In the genomic region with DNA sequence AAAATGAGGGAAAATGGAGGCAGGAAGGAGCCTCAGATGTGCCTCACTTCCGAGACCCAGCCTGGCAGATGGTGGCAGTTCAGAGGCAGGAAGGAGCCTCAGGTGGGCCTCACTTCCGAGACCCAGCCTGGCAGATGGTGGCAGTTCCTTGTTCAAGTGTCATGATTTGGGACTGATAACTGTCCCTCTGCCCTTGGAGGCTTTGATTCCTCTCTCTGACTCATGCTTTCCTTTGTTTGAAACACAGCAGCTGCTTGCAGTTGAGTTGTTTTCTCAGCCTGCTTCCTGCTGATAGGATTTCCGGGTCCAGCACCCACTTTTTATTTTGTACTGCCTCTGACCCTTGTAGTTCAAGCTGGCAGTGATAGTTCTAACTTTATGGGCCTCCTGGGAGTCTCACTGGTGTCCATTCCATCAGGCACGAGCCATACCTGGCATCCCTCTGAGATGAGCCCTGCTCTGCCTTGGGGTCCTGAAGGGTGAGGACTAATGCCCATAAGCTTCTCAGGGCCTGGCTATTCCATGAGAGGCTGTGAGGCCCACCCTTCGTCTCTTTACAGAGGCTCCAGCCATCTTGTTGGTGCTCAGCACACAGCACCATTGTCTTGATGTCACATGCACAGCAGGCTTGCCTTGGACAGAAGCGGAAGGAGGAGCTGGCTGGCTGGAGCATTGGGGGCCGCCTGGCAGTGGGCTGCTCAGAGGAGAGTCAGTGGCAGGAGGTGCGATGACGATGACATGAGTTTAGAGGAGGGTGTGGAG, we compare ENCODE assay signal across 10 cellular contexts. TPM values are rescaled to one million over a fixed set of nuclear protein-coding genes. Genes with fewer than 3 reads are reported as not detected.
A peak's percentile ranks its signal among the peaks of the same experiment; 100 is the strongest.
DNase-seq lines count a peak whose midpoint lies in the region; ATAC-seq, FAIRE-seq and TF ChIP-seq lines count a peak whose summit lies in the region.
"Had no signal": no experiment of that assay in that cellular context is flagged by ENCODE, and none has a peak within 500 bp of the region (broad histone marks: within the 10 kb centered on the region; RNA-seq: fewer than 3 reads in every experiment).

No MANE protein-coding gene starts in this region.

- WGBS in tibial nerve, 2 donors = 47 to 62% methylated on average over 8 to 9 of the region's 9 CpGs

- no peak overlapping the region for H3K27ac ChIP-seq in keratinocyte (ENCODE audit: control insufficient read depth, insufficient read depth, low read length)
- peak overlapping the region in 3 of 4 donors; percentile 13 to 87 (median 72) for H3K27ac ChIP-seq in tibial nerve

- H4K20me1 ChIP-seq in keratinocyte (ENCODE audit: control insufficient read depth, extremely low read depth, insufficient read depth, low read length) = peaks cover 3% of the 10 kb centered on the region

- no peaks in the 10 kb centered on the region for H3K79me2 ChIP-seq in keratinocyte (ENCODE audit: control insufficient read depth, insufficient read depth, low read length)

- H3K4me3 ChIP-seq in keratinocyte (ENCODE audit: control insufficient read depth in 2 of 3, extremely low read depth in 1 of 3, insufficient read depth in 2 of 3, low read depth in 1 of 3, low read length in 3 of 3) (no peak overlapping the region), tibial nerve (no peak overlapping the region)

- H3K36me3 ChIP-seq in keratinocyte (ENCODE audit: control insufficient read depth in 2 of 2, extremely low read depth in 1 of 2, insufficient read depth in 2 of 2, low read length in 2 of 2) (no peaks in the 10 kb centered on the region), tibial nerve (no peaks in the 10 kb centered on the region)

- dilution Hi-C loops in keratinocyte (cut with MboI; ENCODE audit: extremely low pct_ligation_motif_present, low sequenced_read_pairs) = no loop called here

- H3K9me1 ChIP-seq in keratinocyte (ENCODE audit: control insufficient read depth, extremely low read depth, insufficient read depth, low read length) = no peaks in the 10 kb centered on the region

- ATAC-seq in WTC11 = no peak
- ATAC-seq: stimulated activated effector memory CD8-positive, alpha-beta T cell treated with anti-CD3 and anti-CD28 coated beads, Interleukin-12 subunit alpha, Interleukin-12 subunit beta, amount 100 ng/mL, for 72 hours had no signal

- H3K9me3 Mint-ChIP-seq in activated naive CD4-positive, alpha-beta T cell treated with anti-CD3 and anti-CD28 coated beads, Interleukin-2, amount 10 ng/mL, durations not matched to agents 7 days and 5 days = no peaks in the 10 kb centered on the region
- no peaks in the 10 kb centered on the region for H3K9me3 Mint-ChIP-seq in WTC11
- H3K9me3 Mint-ChIP-seq: stimulated activated effector memory CD8-positive, alpha-beta T cell treated with anti-CD3 and anti-CD28 coated beads, Interleukin-12 subunit alpha, Interleukin-12 subunit beta, amount 100 ng/mL, for 72 hours had no signal

- peaks cover 88% of the 10 kb centered on the region for H3K27me3 Mint-ChIP-seq in activated naive CD4-positive, alpha-beta T cell treated with anti-CD3 and anti-CD28 coated beads, Interleukin-2, amount 10 ng/mL, durations not matched to agents 7 days and 5 days
- no peaks in the 10 kb centered on the region for H3K27me3 Mint-ChIP-seq in WTC11 (ENCODE audit: low read depth)

- peak overlapping the region; percentile 81 for H3K27ac Mint-ChIP-seq in activated naive CD4-positive, alpha-beta T cell treated with anti-CD3 and anti-CD28 coated beads, Interleukin-2, amount 10 ng/mL, durations not matched to agents 7 days and 5 days
- peak overlapping the region; percentile 8; the same call in 1 of the 2 replicates for H3K27ac Mint-ChIP-seq in WTC11
- H3K27ac Mint-ChIP-seq: stimulated activated effector memory CD8-positive, alpha-beta T cell treated with anti-CD3 and anti-CD28 coated beads, Interleukin-12 subunit alpha, Interleukin-12 subunit beta, amount 100 ng/mL, for 72 hours had no signal

- H3K4me1 ChIP-seq in keratinocyte (ENCODE audit: control insufficient read depth, extremely low read depth, insufficient read depth, low read length) (peaks cover under 1% of the 10 kb centered on the region), tibial nerve (peaks cover 0 to 69% (median 40%) of the 10 kb centered on the region in 4 donors)

- no peaks in the 10 kb centered on the region for H3K36me3 Mint-ChIP-seq in activated naive CD4-positive, alpha-beta T cell treated with anti-CD3 and anti-CD28 coated beads, Interleukin-2, amount 10 ng/mL, durations not matched to agents 7 days and 5 days
- no peaks in the 10 kb centered on the region for H3K36me3 Mint-ChIP-seq in WTC11
- H3K36me3 Mint-ChIP-seq: stimulated activated effector memory CD8-positive, alpha-beta T cell treated with anti-CD3 and anti-CD28 coated beads, Interleukin-12 subunit alpha, Interleukin-12 subunit beta, amount 100 ng/mL, for 72 hours had no signal

- TF ChIP-seq CTCF in WTC11 (IDR thresholded peaks at IDR 0.05) = no peak
- TF ChIP-seq CTCF in keratinocyte (optimal IDR thresholded peaks at IDR 0.05 in 1 of 3, IDR thresholded peaks at IDR 0.05 in 1 of 3, conservative IDR thresholded peaks at IDR 0.05 in 1 of 3; ENCODE audit: extremely low read depth in 1 of 3, insufficient read depth in 2 of 3, low read length in 3 of 3) = no peak
- TF ChIP-seq CTCF in tibial nerve (IDR thresholded peaks at IDR 0.05) = no peak

- peak; percentile 52 for DNase-seq in activated naive CD4-positive, alpha-beta T cell treated with anti-CD3 and anti-CD28 coated beads, Interleukin-2, amount 10 ng/mL, durations not matched to agents 7 days and 5 days
- DNase-seq in activated naive CD4-positive, alpha-beta T cell treated with anti-CD3 and anti-CD28 coated beads, Interleukin-2, amount 50 U/mL, for 16 hours = no peak
- DNase-seq in WTC11 (ENCODE audit: low spot score) (peak; percentile 8), keratinocyte (ENCODE audit: low read depth, low spot score) (no peak), tibial nerve (ENCODE audit: low spot score in 2 of 2) (peak in 1 of 2 donors; percentile 1), COR-L47 (lab: John Stamatoyannopoulos, UW) (no peak), T-helper 9 cell (no peak), NCI-H345 (lab: John Stamatoyannopoulos, UW) (no peak)

- H3K27me3 ChIP-seq in keratinocyte (ENCODE audit: control insufficient read depth, extremely low read depth, insufficient read depth, low read length) (peaks cover 23% of the 10 kb centered on the region), tibial nerve (no peaks in the 10 kb centered on the region)

- peak; percentile 44 for FAIRE-seq in keratinocyte (lab: Jason Lieb, UNC)
- FAIRE-seq: D721Med had no signal

- H3K4me3 Mint-ChIP-seq in activated naive CD4-positive, alpha-beta T cell treated with anti-CD3 and anti-CD28 coated beads, Interleukin-2, amount 10 ng/mL, durations not matched to agents 7 days and 5 days = peak overlapping the region; percentile 19
- no peak overlapping the region for H3K4me3 Mint-ChIP-seq in WTC11
- H3K4me3 Mint-ChIP-seq: stimulated activated effector memory CD8-positive, alpha-beta T cell treated with anti-CD3 and anti-CD28 coated beads, Interleukin-12 subunit alpha, Interleukin-12 subunit beta, amount 100 ng/mL, for 72 hours had no signal

- POLR2A ChIA-PET in WTC11 (lab: Charles Lee) = no interaction called here

- no peak overlapping the region for H3K9ac ChIP-seq in keratinocyte (ENCODE audit: control insufficient read depth, extremely low read depth, insufficient read depth, low read length)

- peaks cover 53% of the 10 kb centered on the region for H3K4me1 Mint-ChIP-seq in activated naive CD4-positive, alpha-beta T cell treated with anti-CD3 and anti-CD28 coated beads, Interleukin-2, amount 10 ng/mL, durations not matched to agents 7 days and 5 days
- H3K4me1 Mint-ChIP-seq in WTC11 = peaks cover 52% of the 10 kb centered on the region

- H2AFZ ChIP-seq in keratinocyte (ENCODE audit: control insufficient read depth, low read length) = no peak overlapping the region

- CTCF ChIA-PET in activated naive CD4-positive, alpha-beta T cell treated with anti-CD3 and anti-CD28 coated beads, Interleukin-2, amount 10 ng/mL, durations not matched to agents 7 days and 5 days (lab: Charles Lee) = no interaction called here
- CTCF ChIA-PET in WTC11 (lab: Charles Lee) = interaction anchor here (1.1 to 8.1 kb wide), 3 partner anchors 13 to 175 kb away, joined by 4 to 85 read pairs (median 4); no protein-coding TSS in a partner anchor

- no peak for TF ChIP-seq EP300 in tibial nerve (IDR thresholded peaks at IDR 0.05)

- TF ChIP-seq POLR2A in tibial nerve (IDR thresholded peaks at IDR 0.05) = no peak

- H3K4me2 ChIP-seq in keratinocyte (ENCODE audit: control insufficient read depth, extremely low read depth, insufficient read depth, low read depth, low read length) = no peak overlapping the region

- H3K9me3 ChIP-seq in keratinocyte (ENCODE audit: control insufficient read depth, low read depth, low read length) (no peaks in the 10 kb centered on the region), tibial nerve (no peaks in the 10 kb centered on the region)

TF ChIP-seq in WTC11, 78 proteins besides CTCF, POLR2A, EP300 and RAD21 (continues in another document):
- TF ChIP-seq NR1H2 (CRISPR knock-in tag; IDR thresholded peaks at IDR 0.05) = no peak

RNA-seq across cellular contexts. Expression of a gene that starts 13.0 kb away (rescaled TPM):
- total RNA-seq in WTC11 (2021) = 21.0 to 24.7 TPM (median 24.2 TPM) in 3 replicates
- polyA plus RNA-seq in keratinocyte = 25.2 to 43.6 TPM (median 34.0 TPM) in 3 replicates
- 30.3 TPM for polyA plus RNA-seq in keratinocyte (2011; ENCODE audit: low read depth)
- 16.7 and 31.8 TPM in 2 replicates for polyA plus RNA-seq in keratinocyte (2011; cell fraction: cytosol; rRNA removed)
- 65.7 and 72.3 TPM in 2 replicates for polyA plus RNA-seq in keratinocyte (2011; cell fraction: nucleus; rRNA removed)
- polyA plus RNA-seq in keratinocyte (2012; ENCODE audit: low replicate concordance) = 52.5 and 56.8 TPM in 2 replicates
- polyA minus RNA-seq in keratinocyte = 28.3 to 64.5 TPM (median 33.2 TPM) in 3 replicates
- 60.2 TPM for polyA minus RNA-seq in keratinocyte (2011; cell fraction: cytosol; rRNA and poly(A)+ RNA removed)
- polyA minus RNA-seq in keratinocyte (2011; cell fraction: nucleus; rRNA and poly(A)+ RNA removed) = 46.2 and 130 TPM in 2 replicates
- 10 to 100 TPM; 22.2 to 33.3 (median 28.5) TPM for total RNA-seq in tibial nerve

RNA-seq across cellular contexts. Expression of a gene that starts 56.8 kb away (rescaled TPM):
- 0.98 to 1.1 TPM (median 0.99 TPM) in 3 replicates for total RNA-seq in WTC11 (2021)
- polyA plus RNA-seq in keratinocyte = 0.05 to 0.13 TPM in 2 of 3 replicates, not detected in the other
- polyA plus RNA-seq in keratinocyte (2011; ENCODE audit: low read depth) = not detected
- polyA plus RNA-seq in keratinocyte (2011; cell fraction: cytosol; rRNA removed) = not detected in 2 replicates
- 0.70 and 1.1 TPM in 2 replicates for polyA plus RNA-seq in keratinocyte (2011; cell fraction: nucleus; rRNA removed)
- 0.06 and 0.21 TPM in 2 replicates for polyA plus RNA-seq in keratinocyte (2012; ENCODE audit: low replicate concordance)
- 0.30 to 0.93 TPM (median 0.33 TPM) in 3 replicates for polyA minus RNA-seq in keratinocyte
- not detected for polyA minus RNA-seq in keratinocyte (2011; cell fraction: cytosol; rRNA and poly(A)+ RNA removed)
- polyA minus RNA-seq in keratinocyte (2011; cell fraction: nucleus; rRNA and poly(A)+ RNA removed) = 1.6 and 4.0 TPM in 2 replicates
- 1 to 10 TPM; 1.2 to 2.0 (median 1.4) TPM for total RNA-seq in tibial nerve

Comparison
In these comparisons a context has a peak if more than half of its experiments do, and no peak if none do; other contexts are left out.
1. DNase-seq: peak in activated naive CD4-positive, alpha-beta T cell treated with anti-CD3 and anti-CD28 coated beads, Interleukin-2, amount 10 ng/mL, durations not matched to agents 7 days and 5 days (single experiment) and WTC11 (single experiment); none in activated naive CD4-positive, alpha-beta T cell treated with anti-CD3 and anti-CD28 coated beads, Interleukin-2, amount 50 U/mL, for 16 hours (single experiment), keratinocyte (single experiment), COR-L47 (single experiment), T-helper 9 cell (single experiment) and NCI-H345 (single experiment).